ENCODE assay signal across 9 cellular contexts in the genomic region with DNA sequence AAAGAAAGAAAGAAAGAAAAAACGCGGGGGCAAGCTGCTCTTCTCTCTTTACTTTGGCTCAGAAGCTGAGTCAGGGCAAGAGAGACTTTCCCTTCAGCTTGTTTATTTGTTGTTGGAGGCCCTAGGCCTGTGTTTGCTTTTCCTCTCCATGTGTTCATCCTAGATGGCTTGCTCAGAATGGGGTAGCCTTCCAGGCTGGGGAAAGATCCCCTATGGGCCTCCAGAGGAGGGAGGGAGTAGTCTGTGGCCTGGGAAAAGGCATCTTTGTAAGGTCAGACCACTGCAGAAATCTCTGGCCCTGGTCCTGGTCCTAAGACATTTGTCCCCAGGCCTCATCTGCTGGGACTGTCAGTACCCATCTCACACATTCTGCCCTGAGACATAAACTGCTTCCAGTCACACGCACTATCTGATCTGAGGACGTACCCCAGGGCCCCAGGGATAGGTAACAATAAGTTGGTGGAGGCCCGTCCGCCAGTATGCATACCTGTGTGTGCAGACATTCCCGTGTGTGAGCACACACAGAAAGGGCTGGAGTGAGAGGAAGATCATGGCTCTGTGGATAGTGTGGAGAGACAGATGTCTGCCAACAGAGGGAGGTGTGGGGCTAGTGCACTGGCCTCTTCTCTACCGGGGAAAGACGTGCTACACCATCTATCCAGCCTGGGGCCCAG. TPM values are rescaled to one million over a fixed set of nuclear protein-coding genes. Genes with fewer than 3 reads are reported as not detected.
DNase-seq lines count a peak whose midpoint lies in the region; ATAC-seq and TF ChIP-seq lines count a peak whose summit lies in the region.
"Had no signal": no experiment of that assay in that cellular context is flagged by ENCODE, and none has a peak within 500 bp of the region (broad histone marks: within the 10 kb centered on the region; RNA-seq: fewer than 3 reads in every experiment).

No MANE protein-coding gene starts in this region.

- peak overlapping the region; percentile 75 for H2AFZ ChIP-seq in mammary epithelial cell (ENCODE audit: low read depth, low read length)

- H3K36me3 ChIP-seq in KOPT-K1 (ENCODE audit: insufficient read depth, low read length) = no peaks in the 10 kb centered on the region
- H3K36me3 ChIP-seq in mammary epithelial cell (ENCODE audit: insufficient read depth, low read length) = no peaks in the 10 kb centered on the region
- H3K36me3 ChIP-seq: BLaER1 treated with 17β-estradiol and CSF1 and Interleukin-3, amounts not matched to agents 10 nM and 100 nM had no signal

- no peak overlapping the region for H3K9ac ChIP-seq in mammary epithelial cell (ENCODE audit: insufficient read depth, low read length)

- H3K9me3 ChIP-seq in KOPT-K1 (ENCODE audit: insufficient read depth, low read length, poor library complexity, severe bottlenecking) = no peaks in the 10 kb centered on the region
- no peaks in the 10 kb centered on the region for H3K9me3 ChIP-seq in mammary epithelial cell (replicated peaks; ENCODE audit: insufficient read depth, low read length)
- H3K9me3 ChIP-seq: BLaER1 treated with 17β-estradiol and CSF1 and Interleukin-3, amounts not matched to agents 10 nM and 100 nM had no signal

- peaks cover 10% of the 10 kb centered on the region for H3K4me1 ChIP-seq in mammary epithelial cell (ENCODE audit: insufficient read depth, low read length)

- DNase-seq in NCI-H1436 (lab: John Stamatoyannopoulos, UW) = peak; percentile 53
- DNase-seq in NCI-H1436 treated with DMSO at 0.1 percent for 48 hours (lab: John Stamatoyannopoulos, UW) = no peak
- peak in 3 of 5 experiments; percentile 4 to 69 (median 22) for DNase-seq in T-helper 2 cell
- peak; percentile 61 for DNase-seq in mammary epithelial cell
- peak; percentile 64 for DNase-seq in kidney tubule cell (ENCODE audit: low spot score)
- peak; percentile 15 for DNase-seq in stimulated activated CD8-positive, alpha-beta memory T cell treated with anti-CD3 and anti-CD28 coated beads, Interleukin-12 subunit alpha, Interleukin-12 subunit beta, amount 100 ng/mL, for 4 hours (ENCODE audit: low read depth)

- intact Hi-C loops in mammary epithelial cell (cut with micrococcal nuclease) = loop anchor here (1.0 to 10.0 kb wide), 4 partner anchors 91 to 536 kb away; no protein-coding TSS in a partner anchor

- no peak overlapping the region for H3K4me3 ChIP-seq in mammary epithelial cell (replicated peaks in 1 of 3; ENCODE audit: insufficient read depth in 1 of 3, low read depth in 2 of 3, low read length in 3 of 3)
- H3K4me3 ChIP-seq: BLaER1 treated with 17β-estradiol and CSF1 and Interleukin-3, amounts not matched to agents 10 nM and 100 nM had no signal

- BruUV-seq in mammary epithelial cell (replicated peaks; lab: Mats Ljungman, UMichigan) = no TSS peak

- ATAC-seq in HG02970 (IDR thresholded peaks at IDR 0.05; ENCODE audit: low FRiP score, unreplicated experiment) = no peak

- peak overlapping the region; percentile 12 for H3K27ac ChIP-seq in KOPT-K1 (ENCODE audit: low read depth, low read length, poor library complexity, severe bottlenecking)
- no peak overlapping the region for H3K27ac ChIP-seq in mammary epithelial cell (ENCODE audit: insufficient read depth, low read depth, low read length)

- 27% methylated on average over 6 of the region's 9 CpGs for WGBS in mammary epithelial cell (ENCODE audit: low coverage, missing lambda C conversion rate)

- peaks cover 2% of the 10 kb centered on the region for H3K79me2 ChIP-seq in mammary epithelial cell (ENCODE audit: insufficient read depth, low read length)

- no peak overlapping the region for H3K4me2 ChIP-seq in mammary epithelial cell (ENCODE audit: insufficient read depth, low read depth, low read length)

- no peaks in the 10 kb centered on the region for H3K27me3 ChIP-seq in mammary epithelial cell (ENCODE audit: insufficient read depth, low read length)
- H3K27me3 ChIP-seq: BLaER1 treated with 17β-estradiol and CSF1 and Interleukin-3, amounts not matched to agents 10 nM and 100 nM had no signal

- CTCF ChIA-PET in mammary epithelial cell (lab: Charles Lee; ENCODE audit: low non-redundant PET) = interaction anchor here (0.6 kb wide), 1 partner anchor 90 kb away, joined by 4 read pairs; no protein-coding TSS in a partner anchor

- H4K20me1 ChIP-seq in mammary epithelial cell (ENCODE audit: insufficient read depth, low read length) = no peaks in the 10 kb centered on the region
- H4K20me1 ChIP-seq: BLaER1 treated with 17β-estradiol and CSF1 and Interleukin-3, amounts not matched to agents 10 nM and 100 nM had no signal

- TF ChIP-seq CTCF in mammary epithelial cell (conservative IDR thresholded peaks at IDR 0.05 in 1 of 2, IDR thresholded peaks at IDR 0.05 in 1 of 2; ENCODE audit: extremely low read depth in 1 of 2, insufficient read depth in 1 of 2, low read depth in 1 of 2, low read length in 2 of 2) = peak; percentile 67 to 94

- dilution Hi-C loops in mammary epithelial cell (cut with HindIII; ENCODE audit: low sequenced_read_pairs) = loop anchor here (25.0 kb wide), 1 partner anchor 545 kb away; no protein-coding TSS in a partner anchor

- in situ Hi-C loops in mammary epithelial cell (cut with MboI; ENCODE audit: low sequenced_read_pairs in 2 of 2) = loop anchor here (5.0 to 25.0 kb wide), 3 partner anchors 90 to 545 kb away; no protein-coding TSS in a partner anchor

RNA-seq across cellular contexts. Expression of gene SCD, which starts 4.9 kb away (rescaled TPM):
- total RNA-seq in mammary epithelial cell = 100 to 1,000 TPM; 348 to 939 TPM
- polyA plus RNA-seq in mammary epithelial cell = 1,049 TPM
- polyA minus RNA-seq in mammary epithelial cell = 2,037 TPM

RNA-seq across cellular contexts. Expression of gene PKD2L1, which starts 12.1 kb away (rescaled TPM):
- total RNA-seq in mammary epithelial cell = not detected
- not detected for polyA plus RNA-seq in mammary epithelial cell
- not detected for polyA minus RNA-seq in mammary epithelial cell

RNA-seq across cellular contexts. Expression of gene BLOC1S2, which starts 55.6 kb away (rescaled TPM):
- total RNA-seq in mammary epithelial cell = 10 to 100 TPM; 65.0 to 81.4 TPM
- polyA plus RNA-seq in mammary epithelial cell = 39.9 TPM
- polyA minus RNA-seq in mammary epithelial cell = 24.4 TPM
